ENCODE assay signal across 8 cellular contexts in genomic region chr18:63422087-63422861, GRCh38. TPM values are rescaled to one million over a fixed set of nuclear protein-coding genes. Genes with fewer than 3 reads are reported as not detected.
DNase-seq lines count a peak whose midpoint lies in the region; ATAC-seq, FAIRE-seq and TF ChIP-seq lines count a peak whose summit lies in the region.

VPS4B (minus strand) TSS chr18:63422476; CDS start chr18:63422259, 217 bp downstream.

- peak; percentile 90 to 98 for TF ChIP-seq POLR2A in H1 (IDR thresholded peaks at IDR 0.05; ENCODE audit: control extremely low read depth in 1 of 2, low read depth in 2 of 2, low read length in 2 of 2)

- peaks cover 3 to 8% of the 10 kb centered on the region in 2 experiments for H4K20me1 ChIP-seq in H1 (replicated peaks in 1 of 2; ENCODE audit: control insufficient read depth in 1 of 2, insufficient read depth in 2 of 2, low read length in 2 of 2)

- H2BK5ac ChIP-seq in H1 (ENCODE audit: low read depth, low read length), result peak within 1 kb of the TSS; percentile 95

- H2BK12ac ChIP-seq in H1 (ENCODE audit: low read depth, low read length), result peak within 1 kb of the TSS; percentile 3; the same call in 1 of the 2 replicates

- DNase-seq in Caco-2, result peak; percentile 94 to 97
- DNase-seq in HUDEP-2 (lab: John Stamatoyannopoulos, UW; ENCODE audit: unreplicated experiment in 76 of 76), result peak; percentile 64 to 100 (median 98)
- peak; percentile 97 for DNase-seq in NT2/D1 (ENCODE audit: low read depth, low spot score)
- DNase-seq in activated CD8-positive, alpha-beta memory T cell treated with anti-CD3 and anti-CD28 coated beads, Interleukin-2, amount 10 ng/mL, durations not matched to agents 7 days and 5 days, result peak; percentile 100
- peak; percentile 98 to 99 for DNase-seq in H1 (ENCODE audit: low read depth in 1 of 2, low spot score in 2 of 2)
- DNase-seq in memory B cell (ENCODE audit: low spot score in 2 of 2), result peak; percentile 99
- DNase-seq in stimulated activated CD8-positive, alpha-beta memory T cell treated with anti-CD3 and anti-CD28 coated beads, Interleukin-12 subunit alpha, Interleukin-12 subunit beta, amount 100 ng/mL, for 24 hours (ENCODE audit: extremely low read depth), result peak; percentile 98

- BruUV-seq in Caco-2 (replicated peaks; lab: Mats Ljungman, UMichigan), result no TSS peak

- TF ChIP-seq CTCF in Caco-2 (IDR thresholded peaks at IDR 0.05; ENCODE audit: insufficient read depth in 1 of 2, low read depth in 1 of 2, low read length in 1 of 2, severe bottlenecking in 1 of 2, unreplicated experiment in 1 of 2) (no peak), H1 (IDR thresholded peaks at IDR 0.05; ENCODE audit: control extremely low read depth in 1 of 3, insufficient read depth in 1 of 3, low read depth in 1 of 3, low read length in 3 of 3) (no peak)

- no peaks in the 10 kb centered on the region for H3K27me3 Mint-ChIP-seq in Caco-2 (ENCODE audit: insufficient read depth, unreplicated experiment)
- H3K27me3 Mint-ChIP-seq in activated CD8-positive, alpha-beta memory T cell treated with anti-CD3 and anti-CD28 coated beads, Interleukin-2, amount 10 ng/mL, durations not matched to agents 7 days and 5 days, result peaks cover 2% of the 10 kb centered on the region
- no peaks in the 10 kb centered on the region for H3K27me3 Mint-ChIP-seq in memory B cell

- H3K4me1 Mint-ChIP-seq in Caco-2 (ENCODE audit: low read depth, unreplicated experiment) (peaks cover 9% of the 10 kb centered on the region), memory B cell (peaks cover 20% of the 10 kb centered on the region)
- peaks cover 30% of the 10 kb centered on the region for H3K4me1 Mint-ChIP-seq in activated CD8-positive, alpha-beta memory T cell treated with anti-CD3 and anti-CD28 coated beads, Interleukin-2, amount 10 ng/mL, durations not matched to agents 7 days and 5 days

- peaks cover 9% of the 10 kb centered on the region for H3K23me2 ChIP-seq in H1 (ENCODE audit: low read depth, low read length)

- CTCF ChIA-PET in Caco-2 (lab: Charles Lee), result interaction anchor here (1.2 kb wide), 1 partner anchor 17 kb away, joined by 3 read pairs; no protein-coding TSS in a partner anchor
- CTCF ChIA-PET in activated CD8-positive, alpha-beta memory T cell treated with anti-CD3 and anti-CD28 coated beads, Interleukin-2, amount 10 ng/mL, durations not matched to agents 7 days and 5 days (lab: Charles Lee), result interaction anchor here (0.9 to 3.8 kb wide), 7 partner anchors 12 to 99 kb away, joined by 3 to 19 read pairs (median 4); no protein-coding TSS in a partner anchor
- CTCF ChIA-PET in H1 (lab: Charles Lee; ENCODE audit: partially characterized antibody), result interaction anchor here (0.8 to 2.5 kb wide), 5 partner anchors 11 to 839 kb away, joined by 3 to 8 read pairs (median 5); no protein-coding TSS in a partner anchor

- H2BK20ac ChIP-seq in H1 (ENCODE audit: low read length), result no peak within 1 kb of the TSS

- H2AFZ ChIP-seq in H1 (ENCODE audit: low read length), result peak within 1 kb of the TSS; percentile 79; the same call in 1 of the 2 replicates

- TF ChIP-seq RAD21 in H1 (IDR thresholded peaks at IDR 0.05 in 1 of 2, conservative IDR thresholded peaks at IDR 0.05 in 1 of 2; ENCODE audit: low read depth in 2 of 2, low read length in 2 of 2), result no peak

- H3K18ac ChIP-seq in H1 (ENCODE audit: extremely low read depth, low read length), result peak within 1 kb of the TSS; percentile 94

- H3K9me3 ChIP-seq in Caco-2, result no peaks in the 10 kb centered on the region
- H3K9me3 ChIP-seq in NT2/D1 (ENCODE audit: insufficient read depth, low read length), result no peaks in the 10 kb centered on the region
- H3K9me3 ChIP-seq in H1 (ENCODE audit: insufficient read depth in 2 of 2, low read depth in 1 of 2, low read length in 1 of 2), result no peaks in the 10 kb centered on the region

- intact Hi-C loops in Caco-2 (cut with micrococcal nuclease; ENCODE audit: unreplicated experiment), result loop anchor here (1.0 kb wide), 1 partner anchor 55 kb away; the partner anchor contains the start of gene KDSR

- H3K4me3 Mint-ChIP-seq in Caco-2 (ENCODE audit: unreplicated experiment) (peak within 1 kb of the TSS; percentile 79), memory B cell (peak within 1 kb of the TSS; percentile 84)
- peak within 1 kb of the TSS; percentile 99 for H3K4me3 Mint-ChIP-seq in activated CD8-positive, alpha-beta memory T cell treated with anti-CD3 and anti-CD28 coated beads, Interleukin-2, amount 10 ng/mL, durations not matched to agents 7 days and 5 days

- H3K14ac ChIP-seq in H1 (ENCODE audit: insufficient read length), result no peak within 1 kb of the TSS

- H3K4me1 ChIP-seq in Caco-2, result no peaks in the 10 kb centered on the region
- H3K4me1 ChIP-seq in NT2/D1 (ENCODE audit: insufficient read depth, insufficient read length), result no peaks in the 10 kb centered on the region
- H3K4me1 ChIP-seq in H1 (replicated peaks in 1 of 4; ENCODE audit: control insufficient read depth in 3 of 4, insufficient read depth in 4 of 4, low read length in 3 of 4), result peaks cover 0 to 3% (median 0%) of the 10 kb centered on the region in 4 experiments; a peak in 1 of 7 replicates

- no peak for TF ChIP-seq EP300 in H1 (IDR thresholded peaks at IDR 0.05; ENCODE audit: borderline replicate concordance in 1 of 2, low read depth in 2 of 2, low read length in 2 of 2)

- H3K4me3 ChIP-seq in Caco-2 (ENCODE audit: low read depth, low read length) (peak within 1 kb of the TSS; percentile 75), NT2/D1 (ENCODE audit: insufficient read length, low read depth) (peak within 1 kb of the TSS; percentile 84), H1 (ENCODE audit: extremely low read depth in 1 of 4, insufficient read depth in 2 of 4, low read depth in 3 of 4, low read length in 4 of 4) (peak within 1 kb of the TSS; percentile 83 to 98 (median 91))

- H4K8ac ChIP-seq in H1 (ENCODE audit: extremely low read depth, insufficient read depth, low read length), result peak within 1 kb of the TSS; percentile 98

- H3K36me3 Mint-ChIP-seq in Caco-2 (ENCODE audit: insufficient read depth, unreplicated experiment), result peaks cover 18% of the 10 kb centered on the region
- H3K36me3 Mint-ChIP-seq in activated CD8-positive, alpha-beta memory T cell treated with anti-CD3 and anti-CD28 coated beads, Interleukin-2, amount 10 ng/mL, durations not matched to agents 7 days and 5 days, result peaks cover 17% of the 10 kb centered on the region
- H3K36me3 Mint-ChIP-seq in memory B cell, result peaks cover 2% of the 10 kb centered on the region

- H3K4me2 ChIP-seq in H1 (ENCODE audit: insufficient read depth in 1 of 2, low read depth in 2 of 2, low read length in 2 of 2), result peak within 1 kb of the TSS; percentile 83 to 87

- H3K27ac Mint-ChIP-seq in Caco-2 (ENCODE audit: unreplicated experiment) (peak within 1 kb of the TSS; percentile 98), memory B cell (peak within 1 kb of the TSS; percentile 94)
- peak within 1 kb of the TSS; percentile 99 for H3K27ac Mint-ChIP-seq in activated CD8-positive, alpha-beta memory T cell treated with anti-CD3 and anti-CD28 coated beads, Interleukin-2, amount 10 ng/mL, durations not matched to agents 7 days and 5 days

- H4K5ac ChIP-seq in H1 (ENCODE audit: insufficient read length, low read depth, low read length), result peak within 1 kb of the TSS; percentile 85

- H2BK120ac ChIP-seq in H1 (replicated peaks; ENCODE audit: low read depth, low read length), result no peak within 1 kb of the TSS

- H3K27me3 ChIP-seq in Caco-2 (replicated peaks; ENCODE audit: control insufficient read depth, insufficient read depth, low read length) (no peaks in the 10 kb centered on the region), NT2/D1 (ENCODE audit: insufficient read depth, insufficient read length) (no peaks in the 10 kb centered on the region), H1 (replicated peaks in 1 of 4; ENCODE audit: control insufficient read depth in 3 of 4, extremely low read depth in 1 of 4, insufficient read depth in 3 of 4, low read length in 3 of 4) (no peaks in the 10 kb centered on the region)

- peak within 1 kb of the TSS; percentile 36 for H3K4ac ChIP-seq in H1 (replicated peaks; ENCODE audit: insufficient read length, low read depth, low read length)

- no peak within 1 kb of the TSS for H3K23ac ChIP-seq in H1 (ENCODE audit: insufficient read length)

- H3K79me2 ChIP-seq in H1 (ENCODE audit: control insufficient read depth in 1 of 2, insufficient read depth in 2 of 2, low read length in 2 of 2), result peaks cover 13 to 45% of the 10 kb centered on the region in 2 experiments

- no peak within 1 kb of the TSS for H4K91ac ChIP-seq in H1 (replicated peaks; ENCODE audit: insufficient read length, low read length)

- ATAC-seq in GM21381 (IDR thresholded peaks at IDR 0.05; ENCODE audit: unreplicated experiment), result peak; percentile 97
- peak; percentile 95 for ATAC-seq in activated CD8-positive, alpha-beta memory T cell treated with anti-CD3 and anti-CD28 coated beads, Interleukin-2, amount 10 ng/mL, durations not matched to agents 7 days and 5 days
- ATAC-seq in memory B cell (ENCODE audit: low read depth), result peak; percentile 95

- POLR2A ChIA-PET in Caco-2 (lab: Charles Lee), result interaction anchor here (0.8 to 1.2 kb wide), 2 partner anchors 12 to 334 kb away, joined by 3 to 5 read pairs; no protein-coding TSS in a partner anchor
- POLR2A ChIA-PET in H1 (lab: Charles Lee; ENCODE audit: partially characterized antibody), result interaction anchor here (0.6 to 2.4 kb wide), 13 partner anchors 9 to 900 kb away, joined by 3 to 21 read pairs (median 3); partner anchors contain the start of genes KDSR and ZCCHC2

- no peak within 1 kb of the TSS for H2BK15ac ChIP-seq in H1 (ENCODE audit: low read length)

- peak within 1 kb of the TSS; percentile 34 for H3K56ac ChIP-seq in H1 (replicated peaks; ENCODE audit: insufficient read length, low read depth, low read length)

- no peaks in the 10 kb centered on the region for H3K9me3 Mint-ChIP-seq in Caco-2 (ENCODE audit: unreplicated experiment)
- no peaks in the 10 kb centered on the region for H3K9me3 Mint-ChIP-seq in activated CD8-positive, alpha-beta memory T cell treated with anti-CD3 and anti-CD28 coated beads, Interleukin-2, amount 10 ng/mL, durations not matched to agents 7 days and 5 days (ENCODE audit: low read depth)
- H3K9me3 Mint-ChIP-seq in memory B cell, result peaks cover 1% of the 10 kb centered on the region

- H3K36me3 ChIP-seq in Caco-2 (ENCODE audit: control insufficient read depth, insufficient read depth, low read length) (no peaks in the 10 kb centered on the region), NT2/D1 (ENCODE audit: insufficient read depth, insufficient read length, low read length) (peaks cover 24% of the 10 kb centered on the region), H1 (ENCODE audit: control insufficient read depth in 2 of 4, insufficient read depth in 4 of 4, low read length in 3 of 4) (peaks cover 0 to 4% (median 0%) of the 10 kb centered on the region in 4 experiments; a peak in 3 of 8 replicates)

- peak within 1 kb of the TSS; percentile 92 for H3K27ac ChIP-seq in H1 (ENCODE audit: low read depth, low read length)

- H2AK5ac ChIP-seq in H1 (ENCODE audit: low read depth, low read length), result no peak within 1 kb of the TSS; the same call in 1 of the 2 replicates

- H3K79me1 ChIP-seq in H1 (ENCODE audit: low read depth, low read length), result peaks cover 10% of the 10 kb centered on the region; the same call in 1 of the 2 replicates

- H3K9ac ChIP-seq in NT2/D1 (ENCODE audit: insufficient read length, low read depth) (peak within 1 kb of the TSS; percentile 94), H1 (replicated peaks in 1 of 4; ENCODE audit: extremely low read depth in 1 of 4, low read depth in 3 of 4, low read length in 3 of 4) (peak within 1 kb of the TSS; percentile 92 to 98 (median 93))

- FAIRE-seq in H1 (lab: Jason Lieb, UNC), result peak; percentile 74

- WGBS in H1 (ENCODE audit: extremely low coverage in 1 of 2, insufficient coverage in 1 of 2, insufficient read length in 1 of 2, insufficient replicate concordance in 2 of 2, low coverage in 1 of 2, low lambda C conversion rate in 2 of 2, missing lambda C conversion rate in 1 of 2), 2 experiments, result 2% methylated on average over 57 of the region's 58 CpGs; no CpG with 5 or more reads in 1 of the 2 experiments

RNA-seq across cellular contexts. Expression of gene VPS4B, which starts in this region (rescaled TPM):
- 35.0 and 35.3 TPM in 2 replicates for total RNA-seq in Caco-2 (2022)
- 10 to 100 TPM; 63.3 to 64.8 TPM for total RNA-seq in activated CD8-positive, alpha-beta memory T cell treated with anti-CD3 and anti-CD28 coated beads, Interleukin-2, amount 10 ng/mL, durations not matched to agents 7 days and 5 days
- 42.7 and 45.3 TPM in 2 replicates for total RNA-seq in H1 (2021; fragmentation: NEBNext Ultra II Directional; extraction: Animal tissue kit (Norgen Biotek cat#: 25700))
- polyA plus RNA-seq in H1 (2011; rRNA removed), result 6.1 and 7.2 TPM in 2 replicates
- polyA plus RNA-seq in H1 (2011; cell fraction: cytosol; rRNA removed), result 13.1 TPM
- 7.1 TPM for polyA plus RNA-seq in H1 (2011; cell fraction: nucleus; rRNA removed)
- 16.0 to 22.9 TPM (median 21.4 TPM) in 4 replicates for polyA plus RNA-seq in H1 (2012, experiment 1 of 2)
- polyA plus RNA-seq in H1 (2012, experiment 2 of 2), result 2.4 TPM
- polyA plus RNA-seq in H1 (2013, experiment 1 of 2), result 35.9 TPM
- polyA plus RNA-seq in H1 (2013, experiment 2 of 2), result 38.3 TPM
- polyA minus RNA-seq in H1 (2011; rRNA and poly(A)+ RNA removed), result 18.8 and 23.5 TPM in 2 replicates
- polyA minus RNA-seq in H1 (2011; cell fraction: cytosol; rRNA and poly(A)+ RNA removed), result 24.4 TPM
- polyA minus RNA-seq in H1 (2011; cell fraction: nucleus; rRNA and poly(A)+ RNA removed), result 28.9 TPM

Comparison
In these comparisons a context has a peak if more than half of its experiments do, and no peak if none do; other contexts are left out.
1. Peak in every context shown above with its lines: DNase-seq, ATAC-seq, H3K4me3 ChIP-seq and H3K27ac ChIP-seq.